Comparison of ENCODE assay signal across 1 cellular context in genomic region chr2:142975239-142975638, GRCh38.
TF ChIP-seq lines count a peak whose summit lies in the region.

No MANE protein-coding gene starts in this region.

TF ChIP-seq in HepG2, 621 proteins besides CTCF, POLR2A, EP300 and RAD21 (continued from another document):
- TF ChIP-seq ZHX2 (IDR thresholded peaks at IDR 0.05; ENCODE audit: low read depth) (no peak), ZHX2 (CRISPR knock-in tag; IDR thresholded peaks at IDR 0.05; ENCODE audit: borderline replicate concordance) (no peak), ATRX (CRISPR knock-in tag; IDR thresholded peaks at IDR 0.05; ENCODE audit: borderline replicate concordance) (no peak), HOXA5 (CRISPR knock-in tag; IDR thresholded peaks at IDR 0.05) (no peak), KAT8 (CRISPR knock-in tag; IDR thresholded peaks at IDR 0.05) (no peak), MAFG (CRISPR knock-in tag; IDR thresholded peaks at IDR 0.05) (no peak), ETV5 (CRISPR knock-in tag; IDR thresholded peaks at IDR 0.05; ENCODE audit: borderline replicate concordance) (no peak), ZNF644 (CRISPR knock-in tag; IDR thresholded peaks at IDR 0.05; ENCODE audit: low read depth) (no peak), CCDC6 (CRISPR knock-in tag; IDR thresholded peaks at IDR 0.05) (no peak), U2AF2 (IDR thresholded peaks at IDR 0.05; ENCODE audit: low read depth, low read length) (no peak)
